ENCODE assay signal across 1 cellular context in genomic region chr21:31623664-31624063, GRCh38.
TF ChIP-seq lines count a peak whose summit lies in the region.

No MANE protein-coding gene starts in this region.

TF ChIP-seq in SK-N-SH treated with all-trans-retinoic acid at 6 μM for 48 hours, 23 proteins besides CTCF, POLR2A, EP300 and RAD21 (continued from another document):
- TF ChIP-seq, protein P1, sequence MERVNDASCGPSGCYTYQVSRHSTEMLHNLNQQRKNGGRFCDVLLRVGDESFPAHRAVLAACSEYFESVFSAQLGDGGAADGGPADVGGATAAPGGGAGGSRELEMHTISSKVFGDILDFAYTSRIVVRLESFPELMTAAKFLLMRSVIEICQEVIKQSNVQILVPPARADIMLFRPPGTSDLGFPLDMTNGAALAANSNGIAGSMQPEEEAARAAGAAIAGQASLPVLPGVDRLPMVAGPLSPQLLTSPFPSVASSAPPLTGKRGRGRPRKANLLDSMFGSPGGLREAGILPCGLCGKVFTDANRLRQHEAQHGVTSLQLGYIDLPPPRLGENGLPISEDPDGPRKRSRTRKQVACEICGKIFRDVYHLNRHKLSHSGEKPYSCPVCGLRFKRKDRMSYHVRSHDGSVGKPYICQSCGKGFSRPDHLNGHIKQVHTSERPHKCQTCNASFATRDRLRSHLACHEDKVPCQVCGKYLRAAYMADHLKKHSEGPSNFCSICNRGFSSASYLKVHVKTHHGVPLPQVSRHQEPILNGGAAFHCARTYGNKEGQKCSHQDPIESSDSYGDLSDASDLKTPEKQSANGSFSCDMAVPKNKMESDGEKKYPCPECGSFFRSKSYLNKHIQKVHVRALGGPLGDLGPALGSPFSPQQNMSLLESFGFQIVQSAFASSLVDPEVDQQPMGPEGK (CRISPR knock-in tag; IDR thresholded peaks at IDR 0.05; ENCODE audit: borderline replicate concordance) = no peak
- TF ChIP-seq GLIS3 (CRISPR knock-in tag; IDR thresholded peaks at IDR 0.05) (no peak), TCF4 (CRISPR knock-in tag; IDR thresholded peaks at IDR 0.05; ENCODE audit: borderline replicate concordance) (no peak)
